Comparison of ENCODE assay signal across 22 cellular contexts in genomic region chr12:96749978-96750377, GRCh38.
DNase-seq lines count a peak whose midpoint lies in the region; ATAC-seq, FAIRE-seq and TF ChIP-seq lines count a peak whose summit lies in the region.
"Had no signal": no experiment of that assay in that cellular context is flagged by ENCODE, and none has a peak within 500 bp of the region (broad histone marks: within the 10 kb centered on the region; RNA-seq: fewer than 3 reads in every experiment).

No MANE protein-coding gene starts in this region.

- no peak for TF ChIP-seq POLR2A in H1 (IDR thresholded peaks at IDR 0.05; ENCODE audit: control extremely low read depth in 1 of 2, low read depth in 2 of 2, low read length in 2 of 2)

- H3K18ac ChIP-seq in H1 (ENCODE audit: extremely low read depth, low read length) = peak overlapping the region; percentile 84

- H3K23me2 ChIP-seq in H1 (ENCODE audit: low read depth, low read length) = no peaks in the 10 kb centered on the region

- H3K27ac ChIP-seq in H1 (ENCODE audit: low read depth, low read length) = peak overlapping the region; percentile 91
- H3K27ac ChIP-seq: BLaER1 treated with 17β-estradiol and CSF1 and Interleukin-3, amounts not matched to agents 10 nM and 100 nM had no signal

- no peak for TF ChIP-seq CTCF in H1 (IDR thresholded peaks at IDR 0.05; ENCODE audit: control extremely low read depth in 1 of 3, insufficient read depth in 1 of 3, low read depth in 1 of 3, low read length in 3 of 3)

- no peak overlapping the region for H4K91ac ChIP-seq in H1 (replicated peaks; ENCODE audit: insufficient read length, low read length)

- TF ChIP-seq EP300 in H1 (IDR thresholded peaks at IDR 0.05; ENCODE audit: borderline replicate concordance in 1 of 2, low read depth in 2 of 2, low read length in 2 of 2) = no peak

- H2AFZ ChIP-seq in H1 (ENCODE audit: low read length) = peak overlapping the region; percentile 100

- 30% methylated on average over 1 of the region's 1 CpG; no CpG with 5 or more reads in 1 of the 2 experiments for WGBS in H1 (ENCODE audit: extremely low coverage in 1 of 2, insufficient coverage in 1 of 2, insufficient read length in 1 of 2, insufficient replicate concordance in 2 of 2, low coverage in 1 of 2, low lambda C conversion rate in 2 of 2, missing lambda C conversion rate in 1 of 2), 2 experiments

- peak overlapping the region; percentile 95; the same call in 1 of the 2 replicates for H4K8ac ChIP-seq in H1 (ENCODE audit: extremely low read depth, insufficient read depth, low read length)

- H3K79me2 ChIP-seq in H1 (ENCODE audit: control insufficient read depth in 1 of 2, insufficient read depth in 2 of 2, low read length in 2 of 2) = no peaks in the 10 kb centered on the region

- H3K4me3 ChIP-seq in H1 (ENCODE audit: extremely low read depth in 1 of 4, insufficient read depth in 2 of 4, low read depth in 3 of 4, low read length in 4 of 4) = no peak overlapping the region; a peak in 1 of 8 replicates
- H3K4me3 ChIP-seq: BLaER1 treated with 17β-estradiol and CSF1 and Interleukin-3, amounts not matched to agents 10 nM and 100 nM had no signal

- H2BK5ac ChIP-seq in H1 (ENCODE audit: low read depth, low read length) = peak overlapping the region; percentile 55; the same call in 1 of the 2 replicates

- DNase-seq in NCI-H82 (lab: John Stamatoyannopoulos, UW) = peak; percentile 76
- peak; percentile 5 to 66 for DNase-seq in H1 (ENCODE audit: low read depth in 1 of 2, low spot score in 2 of 2)
- peak; percentile 30 for DNase-seq in iPS-NIHi11 (ENCODE audit: low spot score)
- DNase-seq in NCI-H128 (lab: John Stamatoyannopoulos, UW; ENCODE audit: unreplicated experiment) = no peak
- no peak for DNase-seq in MV-4-11 (lab: John Stamatoyannopoulos, UW)
- DNase-seq: 8988T; CD4-positive, alpha-beta memory T cell; DND-41; GDM1; HCEC 1CT; Karpas-422; NCI-H1417 treated with DMSO at 0.1 percent for 48 hours; NCI-H187 treated with DMSO at 0.1 percent for 48 hours; NCI-H2107; NCI-H69; T-cell had no signal

- H2AK5ac ChIP-seq in H1 (ENCODE audit: low read depth, low read length) = no peak overlapping the region

- H3K4me1 ChIP-seq in ES-I3 (ENCODE audit: insufficient read depth, low read length) = peaks cover 3% of the 10 kb centered on the region; the same call in 1 of the 2 replicates
- H3K4me1 ChIP-seq in H1 (replicated peaks in 1 of 4; ENCODE audit: control insufficient read depth in 3 of 4, insufficient read depth in 4 of 4, low read length in 3 of 4) = peaks cover 0 to 5% (median 2%) of the 10 kb centered on the region in 4 experiments; a peak in 4 of 7 replicates
- H3K4me1 ChIP-seq: BLaER1 treated with 17β-estradiol and CSF1 and Interleukin-3, amounts not matched to agents 10 nM and 100 nM had no signal

- H3K14ac ChIP-seq in H1 (ENCODE audit: insufficient read length) = no peak overlapping the region

- H2BK20ac ChIP-seq in H1 (ENCODE audit: low read length) = no peak overlapping the region

- CTCF ChIA-PET in H1 (lab: Charles Lee; ENCODE audit: partially characterized antibody) = interaction anchor here (0.8 to 1.7 kb wide), 5 partner anchors 9 to 39 kb away, joined by 3 to 5 read pairs (median 3); no protein-coding TSS in a partner anchor

- no peak overlapping the region for H3K23ac ChIP-seq in H1 (ENCODE audit: insufficient read length)

- TF ChIP-seq RAD21 in H1 (IDR thresholded peaks at IDR 0.05 in 1 of 2, conservative IDR thresholded peaks at IDR 0.05 in 1 of 2; ENCODE audit: low read depth in 2 of 2, low read length in 2 of 2) = no peak

- H2BK12ac ChIP-seq in H1 (ENCODE audit: low read depth, low read length) = no peak overlapping the region

- no peaks in the 10 kb centered on the region for H3K9me3 ChIP-seq in ES-I3 (ENCODE audit: control insufficient read depth, insufficient read depth, low read length)
- no peaks in the 10 kb centered on the region for H3K9me3 ChIP-seq in H1 (ENCODE audit: insufficient read depth in 2 of 2, low read depth in 1 of 2, low read length in 1 of 2)

- ATAC-seq in GM21390 (IDR thresholded peaks at IDR 0.05; ENCODE audit: unreplicated experiment) = no peak
- no peak for ATAC-seq in HG03460 (IDR thresholded peaks at IDR 0.05; ENCODE audit: unreplicated experiment)
- ATAC-seq: Panc1, T-cell had no signal

- H2BK15ac ChIP-seq in H1 (ENCODE audit: low read length) = no peak overlapping the region

- FAIRE-seq in H1 (lab: Jason Lieb, UNC) = peak; percentile 39
- FAIRE-seq: HTR-8/SVneo had no signal

- peak overlapping the region; percentile 51 to 59 for H3K4me2 ChIP-seq in H1 (ENCODE audit: insufficient read depth in 1 of 2, low read depth in 2 of 2, low read length in 2 of 2)
- H3K4me2 ChIP-seq: BLaER1 treated with 17β-estradiol and CSF1 and Interleukin-3, amounts not matched to agents 10 nM and 100 nM had no signal

- H3K36me3 ChIP-seq in ES-I3 (ENCODE audit: insufficient read depth, low read length) = no peaks in the 10 kb centered on the region
- H3K36me3 ChIP-seq in H1 (ENCODE audit: control insufficient read depth in 2 of 4, insufficient read depth in 4 of 4, low read length in 3 of 4) = no peaks in the 10 kb centered on the region
- H3K36me3 ChIP-seq: BLaER1 treated with 17β-estradiol and CSF1 and Interleukin-3, amounts not matched to agents 10 nM and 100 nM had no signal

- POLR2A ChIA-PET in H1 (lab: Charles Lee; ENCODE audit: partially characterized antibody) = no interaction called here

- H4K5ac ChIP-seq in H1 (ENCODE audit: insufficient read length, low read depth, low read length) = peak overlapping the region; percentile 99

- H2BK120ac ChIP-seq in H1 (replicated peaks; ENCODE audit: low read depth, low read length) = peak overlapping the region; percentile 25

- no peak overlapping the region for H3K4ac ChIP-seq in H1 (replicated peaks; ENCODE audit: insufficient read length, low read depth, low read length)

- H3K9ac ChIP-seq in ES-I3 (ENCODE audit: low read depth, low read length) = 0 out of 2 replicates have a peak overlapping the region, but pooled peaks have one; percentile 1
- H3K9ac ChIP-seq in H1 (replicated peaks in 1 of 4; ENCODE audit: extremely low read depth in 1 of 4, low read depth in 3 of 4, low read length in 3 of 4) = peak overlapping the region in 3 of 4 experiments; percentile 24 to 53 (median 51); a peak in 3 of 7 replicates
- H3K9ac ChIP-seq: BLaER1 treated with 17β-estradiol and CSF1 and Interleukin-3, amounts not matched to agents 10 nM and 100 nM had no signal

- no peaks in the 10 kb centered on the region for H3K79me1 ChIP-seq in H1 (ENCODE audit: low read depth, low read length)

- H3K27me3 ChIP-seq in H1 (replicated peaks in 1 of 4; ENCODE audit: control insufficient read depth in 3 of 4, extremely low read depth in 1 of 4, insufficient read depth in 3 of 4, low read length in 3 of 4) = no peaks in the 10 kb centered on the region
- H3K27me3 ChIP-seq: BLaER1 treated with 17β-estradiol and CSF1 and Interleukin-3, amounts not matched to agents 10 nM and 100 nM had no signal

- H4K20me1 ChIP-seq in H1 (replicated peaks in 1 of 2; ENCODE audit: control insufficient read depth in 1 of 2, insufficient read depth in 2 of 2, low read length in 2 of 2) = no peaks in the 10 kb centered on the region
- H4K20me1 ChIP-seq: BLaER1 treated with 17β-estradiol and CSF1 and Interleukin-3, amounts not matched to agents 10 nM and 100 nM had no signal

- H3K56ac ChIP-seq in H1 (replicated peaks; ENCODE audit: insufficient read length, low read depth, low read length) = no peak overlapping the region

TF ChIP-seq in H1, 55 proteins besides CTCF, POLR2A, EP300 and RAD21:
- TF ChIP-seq CBX5 (IDR thresholded peaks at IDR 0.05; ENCODE audit: low read depth, low read length) (no peak), EGR1 (IDR thresholded peaks at IDR 0.05; ENCODE audit: borderline replicate concordance, low read depth, low read length) (peak; percentile 57; the same call in 1 of the 2 replicates), CREB1 (IDR thresholded peaks at IDR 0.05) (peak; percentile 63)
TF ChIP-seq in H1: peak in this region for 2.

Comparison
In these comparisons a context has a peak if more than half of its experiments do, and no peak if none do; other contexts are left out.
1. DNase-seq: peak in NCI-H82 (single experiment), H1 (2 of 2) and iPS-NIHi11 (single experiment); none in NCI-H128 (single experiment) and MV-4-11 (single experiment).